In the genomic region with DNA sequence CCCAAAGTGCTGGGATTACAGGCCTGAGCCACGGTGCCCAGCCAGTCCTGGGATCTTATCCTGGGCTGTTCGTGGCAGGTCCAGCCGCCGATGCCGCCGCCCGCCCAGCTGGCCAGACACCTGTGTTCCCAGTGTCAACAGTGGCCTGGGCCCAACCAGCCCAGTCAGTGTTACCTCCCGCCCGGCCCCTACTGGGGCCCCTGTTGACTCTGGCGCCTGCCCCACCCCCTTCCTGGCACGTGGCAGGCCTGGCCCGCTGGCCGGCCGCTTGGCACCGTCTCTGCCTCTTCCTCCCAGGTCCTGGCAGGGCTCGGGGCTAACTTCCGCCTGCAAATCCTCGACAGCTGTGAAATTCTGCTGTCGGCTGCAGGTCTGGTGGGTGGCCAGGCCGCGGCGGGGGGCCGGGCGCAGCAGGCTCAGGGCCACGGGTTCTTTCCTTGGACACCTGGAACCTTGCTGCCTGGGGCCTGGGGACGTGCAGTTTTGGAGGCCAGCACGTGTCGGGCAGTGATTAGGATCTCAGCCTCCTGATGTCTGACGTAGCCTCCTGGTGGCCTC, we compare ENCODE assay signal across 1 cellular context.
A peak's percentile ranks its signal among the peaks of the same experiment; 100 is the strongest.
TF ChIP-seq lines count a peak whose summit lies in the region.

No MANE protein-coding gene starts in this region.

TF ChIP-seq in HepG2, 621 proteins besides CTCF, POLR2A, EP300 and RAD21 (continued from another document and continues in another):
- TF ChIP-seq HMGXB3 (CRISPR knock-in tag; IDR thresholded peaks at IDR 0.05; ENCODE audit: borderline replicate concordance) (peak; percentile 96), ZNF207 (IDR thresholded peaks at IDR 0.05; ENCODE audit: borderline replicate concordance) (no peak), YEATS4 (CRISPR knock-in tag; IDR thresholded peaks at IDR 0.05; ENCODE audit: borderline replicate concordance) (peak; percentile 76), MTERF4 (CRISPR knock-in tag; IDR thresholded peaks at IDR 0.05) (peak; percentile 65; the same call in 1 of the 2 replicates), HNRNPUL1 (IDR thresholded peaks at IDR 0.05; ENCODE audit: low read depth, low read length) (no peak), ZNF343 (CRISPR knock-in tag; IDR thresholded peaks at IDR 0.05) (0 out of 2 replicates have a peak, but pooled peaks have one; percentile 58), ZFP37 (CRISPR knock-in tag; IDR thresholded peaks at IDR 0.05; ENCODE audit: borderline replicate concordance) (peak; percentile 87), ZC3H13 (CRISPR knock-in tag; IDR thresholded peaks at IDR 0.05) (peak; percentile 85), ZNF839 (CRISPR knock-in tag; IDR thresholded peaks at IDR 0.05; ENCODE audit: borderline replicate concordance) (0 out of 2 replicates have a peak, but pooled peaks have one; percentile 24), ZNF710 (CRISPR knock-in tag; IDR thresholded peaks at IDR 0.05; ENCODE audit: borderline replicate concordance) (peak; percentile 53; the same call in 1 of the 2 replicates), ZNF10 (CRISPR knock-in tag; IDR thresholded peaks at IDR 0.05; ENCODE audit: borderline replicate concordance, low read depth) (no peak), KDM1A (CRISPR knock-in tag; IDR thresholded peaks at IDR 0.05) (no peak), AKAP8 (CRISPR knock-in tag; IDR thresholded peaks at IDR 0.05) (peak; percentile 95), ZNF775 (CRISPR knock-in tag; IDR thresholded peaks at IDR 0.05; ENCODE audit: borderline replicate concordance) (no peak), XRCC5 (optimal IDR thresholded peaks at IDR 0.05; ENCODE audit: low read length) (no peak), KMT2A (CRISPR knock-in tag; IDR thresholded peaks at IDR 0.05) (peak; percentile 57; the same call in 1 of the 2 replicates), HNF4G (IDR thresholded peaks at IDR 0.05; ENCODE audit: borderline replicate concordance, low read depth, low read length) (peak; percentile 70; the same call in 1 of the 2 replicates), HNF4G (CRISPR knock-in tag; IDR thresholded peaks at IDR 0.05; ENCODE audit: borderline replicate concordance, low read depth) (peak; percentile 55; the same call in 1 of the 2 replicates), ZNF768 (CRISPR knock-in tag; IDR thresholded peaks at IDR 0.05) (peak; percentile 70; the same call in 1 of the 2 replicates), MYNN (CRISPR knock-in tag; IDR thresholded peaks at IDR 0.05; ENCODE audit: low read depth) (peak; percentile 79; the same call in 1 of the 2 replicates), ZNF800 (CRISPR knock-in tag; IDR thresholded peaks at IDR 0.05) (peak; percentile 82; the same call in 1 of the 2 replicates), POLR2AphosphoS5 (IDR thresholded peaks at IDR 0.05; ENCODE audit: low read depth, low read length) (no peak), ZNF350 (CRISPR knock-in tag; IDR thresholded peaks at IDR 0.05; ENCODE audit: borderline replicate concordance, low read depth) (peak; percentile 92), ZBTB40 (IDR thresholded peaks at IDR 0.05) (no peak), ZBTB40 (CRISPR knock-in tag; IDR thresholded peaks at IDR 0.05) (no peak; the same call in 1 of the 2 replicates), ZBTB8A (CRISPR knock-in tag; IDR thresholded peaks at IDR 0.05; ENCODE audit: borderline replicate concordance, low read depth) (peak; percentile 71; the same call in 1 of the 2 replicates)
- TF ChIP-seq, protein P1, sequence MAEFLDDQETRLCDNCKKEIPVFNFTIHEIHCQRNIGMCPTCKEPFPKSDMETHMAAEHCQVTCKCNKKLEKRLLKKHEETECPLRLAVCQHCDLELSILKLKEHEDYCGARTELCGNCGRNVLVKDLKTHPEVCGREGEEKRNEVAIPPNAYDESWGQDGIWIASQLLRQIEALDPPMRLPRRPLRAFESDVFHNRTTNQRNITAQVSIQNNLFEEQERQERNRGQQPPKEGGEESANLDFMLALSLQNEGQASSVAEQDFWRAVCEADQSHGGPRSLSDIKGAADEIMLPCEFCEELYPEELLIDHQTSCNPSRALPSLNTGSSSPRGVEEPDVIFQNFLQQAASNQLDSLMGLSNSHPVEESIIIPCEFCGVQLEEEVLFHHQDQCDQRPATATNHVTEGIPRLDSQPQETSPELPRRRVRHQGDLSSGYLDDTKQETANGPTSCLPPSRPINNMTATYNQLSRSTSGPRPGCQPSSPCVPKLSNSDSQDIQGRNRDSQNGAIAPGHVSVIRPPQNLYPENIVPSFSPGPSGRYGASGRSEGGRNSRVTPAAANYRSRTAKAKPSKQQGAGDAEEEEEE (CRISPR knock-in tag; IDR thresholded peaks at IDR 0.05; ENCODE audit: borderline replicate concordance), result no peak; the same call in 1 of the 2 replicates
- TF ChIP-seq, protein P2, sequence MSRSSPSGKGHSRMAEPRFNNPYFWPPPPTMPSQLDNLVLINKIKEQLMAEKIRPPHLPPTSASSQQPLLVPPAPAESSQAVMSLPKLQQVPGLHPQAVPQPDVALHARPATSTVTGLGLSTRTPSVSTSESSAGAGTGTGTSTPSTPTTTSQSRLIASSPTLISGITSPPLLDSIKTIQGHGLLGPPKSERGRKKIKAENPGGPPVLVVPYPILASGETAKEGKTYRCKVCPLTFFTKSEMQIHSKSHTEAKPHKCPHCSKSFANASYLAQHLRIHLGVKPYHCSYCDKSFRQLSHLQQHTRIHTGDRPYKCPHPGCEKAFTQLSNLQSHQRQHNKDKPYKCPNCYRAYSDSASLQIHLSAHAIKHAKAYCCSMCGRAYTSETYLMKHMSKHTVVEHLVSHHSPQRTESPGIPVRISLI (CRISPR knock-in tag; IDR thresholded peaks at IDR 0.05; ENCODE audit: borderline replicate concordance), result peak; percentile 52; the same call in 1 of the 2 replicates
- TF ChIP-seq, protein P3, sequence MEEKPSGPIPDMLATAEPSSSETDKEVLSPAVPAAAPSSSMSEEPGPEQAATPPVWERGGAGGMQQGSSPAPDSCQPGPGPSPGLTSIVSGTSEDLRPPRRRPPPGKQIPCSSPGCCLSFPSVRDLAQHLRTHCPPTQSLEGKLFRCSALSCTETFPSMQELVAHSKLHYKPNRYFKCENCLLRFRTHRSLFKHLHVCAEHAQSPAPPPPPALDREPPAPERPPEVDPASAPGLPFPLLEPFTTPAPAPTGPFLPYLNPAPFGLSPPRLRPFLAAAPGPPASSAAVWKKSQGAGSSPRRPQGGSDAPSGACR (CRISPR knock-in tag; IDR thresholded peaks at IDR 0.05), result peak; percentile 47; the same call in 1 of the 2 replicates
